ENCODE assay signal across 17 cellular contexts in the genomic region with DNA sequence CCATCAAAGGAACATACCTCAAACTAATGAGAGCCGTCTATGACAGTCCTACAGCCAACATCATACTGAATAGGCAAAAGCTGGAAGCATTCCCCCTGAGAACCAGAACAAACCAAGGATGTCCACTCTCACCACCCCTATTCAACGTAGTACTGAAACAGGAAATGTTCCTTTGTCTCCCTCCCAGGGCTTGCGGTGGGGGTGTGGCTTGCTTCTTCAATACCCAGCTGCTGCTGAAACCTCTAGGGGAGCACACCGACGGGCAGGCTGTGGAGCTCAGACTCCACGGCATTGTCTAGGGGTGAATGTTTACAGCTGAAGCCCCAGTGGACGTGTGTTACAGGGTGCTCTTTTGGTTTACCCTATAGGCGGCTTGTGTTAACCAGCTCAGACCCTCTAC. TPM values are rescaled to one million over a fixed set of nuclear protein-coding genes. Genes with fewer than 3 reads are reported as not detected.
DNase-seq lines count a peak whose midpoint lies in the region; TF ChIP-seq lines count a peak whose summit lies in the region.
"Had no signal": no experiment of that assay in that cellular context is flagged by ENCODE, and none has a peak within 500 bp of the region (broad histone marks: within the 10 kb centered on the region; RNA-seq: fewer than 3 reads in every experiment).

No MANE protein-coding gene starts in this region.

- H3K27me3 ChIP-seq in H7 (ENCODE audit: control insufficient read depth, insufficient read depth, low read length) (no peaks in the 10 kb centered on the region), OCI-LY3 (ENCODE audit: low read depth, low read length) (no peaks in the 10 kb centered on the region)
- H3K27me3 ChIP-seq: SJSA1 had no signal

- H2AFZ ChIP-seq in OCI-LY3 (ENCODE audit: low read depth, low read length), result no peak overlapping the region

- no peak overlapping the region for H3K27ac ChIP-seq in OCI-LY3 (ENCODE audit: low read length)
- H3K27ac ChIP-seq: prostate gland, SJSA1, WERI-Rb-1 had no signal

- TF ChIP-seq CTCF in GM12865 (IDR thresholded peaks at IDR 0.05; ENCODE audit: insufficient read depth, low read depth, low read length, missing control alignments), result no peak
- TF ChIP-seq CTCF in OCI-LY3 (IDR thresholded peaks at IDR 0.05; ENCODE audit: low read depth, low read length), result no peak

- no peak overlapping the region for H3K4me3 ChIP-seq in GM12865 (ENCODE audit: low read depth, low read length)
- H3K4me3 ChIP-seq in H7 (ENCODE audit: insufficient read depth, low read depth, low read length), result no peak overlapping the region
- no peak overlapping the region for H3K4me3 ChIP-seq in OCI-LY3 (ENCODE audit: low read length)
- H3K4me3 ChIP-seq: prostate gland, SJSA1 had no signal

- H4K20me1 ChIP-seq in OCI-LY3 (ENCODE audit: insufficient read depth, low read length), result peaks cover 12% of the 10 kb centered on the region; the same call in 1 of the 2 replicates

- peaks cover 3% of the 10 kb centered on the region; the same call in 1 of the 2 replicates for H3K79me2 ChIP-seq in OCI-LY3 (ENCODE audit: low read length)

- no peak overlapping the region for H3K9ac ChIP-seq in OCI-LY3 (ENCODE audit: low read length)

- peak overlapping the region; percentile 37 for H3K4me2 ChIP-seq in OCI-LY3 (ENCODE audit: low read length)

- no peaks in the 10 kb centered on the region for H3K9me3 ChIP-seq in OCI-LY3 (ENCODE audit: insufficient read depth, low read length)
- H3K9me3 ChIP-seq: prostate gland, SJSA1 had no signal

- H3K36me3 ChIP-seq in H7 (replicated peaks; ENCODE audit: control insufficient read depth, insufficient read depth, low read length) (no peaks in the 10 kb centered on the region), OCI-LY3 (replicated peaks; ENCODE audit: low read depth, low read length) (peaks cover 45% of the 10 kb centered on the region)
- H3K36me3 ChIP-seq: prostate gland had no signal

- H3K4me1 ChIP-seq in OCI-LY3 (ENCODE audit: low read length), result peaks cover 60% of the 10 kb centered on the region
- H3K4me1 ChIP-seq: prostate gland had no signal

- peak; percentile 10 for DNase-seq in GM12865 (ENCODE audit: low read depth)
- DNase-seq in H7, result peak; percentile 22
- peak; percentile 30 for DNase-seq in iPS DF 4.7 (ENCODE audit: extremely low read depth, low spot score)
- no peak for DNase-seq in NCI-H446 (lab: John Stamatoyannopoulos, UW)
- DNase-seq in SIG-M5 treated with dmso at 0.1 percent for 504 hours (lab: John Stamatoyannopoulos, UW; ENCODE audit: unreplicated experiment), result no peak
- DNase-seq in LoVo (ENCODE audit: low spot score), result no peak
- DNase-seq in HuH-7 (ENCODE audit: low spot score), result no peak
- DNase-seq: activated CD8-positive, alpha-beta memory T cell treated with anti-CD3 and anti-CD28 coated beads, Interleukin-2, amount 50 U/mL, for 48 hours; cerebellar nuclear complex; NCI-H526; stimulated activated CD4-positive, alpha-beta T cell treated with anti-CD3 and anti-CD28 coated beads, Interleukin-2, amount 100 ng/mL, for 24 hours; stimulated activated naive B cell treated with anti-CD40 and anti-IgM and Interleukin-4, amounts not matched to agents 10 μg/mL and 1 μg/mL and 100 μg/mL, for 72 hours; WERI-Rb-1 had no signal

RNA-seq across cellular contexts. Expression of a gene that starts 30.5 kb away (rescaled TPM):
- total RNA-seq in H7 (2014; rRNA removed; shearing (Covaris generic)), result not detected in 2 replicates
- total RNA-seq: HT-29 had no signal

Comparison
In these comparisons a context has a peak if more than half of its experiments do, and no peak if none do; other contexts are left out.
1. DNase-seq: peak in GM12865 (single experiment), H7 (single experiment) and iPS DF 4.7 (single experiment); none in NCI-H446 (0 of 2), SIG-M5 treated with dmso at 0.1 percent for 504 hours (single experiment), LoVo (single experiment) and HuH-7 (single experiment).